In the genomic region with DNA sequence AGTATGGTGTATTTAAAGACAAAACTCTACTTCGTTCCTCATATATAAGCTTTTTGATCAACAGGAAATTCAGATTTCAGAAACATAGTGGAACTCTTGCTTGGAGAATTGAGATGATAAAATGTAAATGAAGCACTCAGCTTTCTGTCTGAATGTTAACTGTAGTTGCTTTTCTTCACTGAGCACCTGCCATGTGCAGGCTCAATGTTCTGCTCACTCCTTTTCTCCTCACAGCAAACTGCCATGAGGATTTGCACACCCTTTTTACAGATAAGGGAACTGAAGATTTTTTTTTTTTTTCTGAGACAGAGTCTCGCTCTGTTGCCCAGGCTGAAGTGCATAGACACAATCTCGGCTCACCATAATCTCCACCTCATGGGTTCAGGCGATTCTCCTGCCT, we compare ENCODE assay signal across 21 cellular contexts. TPM values are rescaled to one million over a fixed set of nuclear protein-coding genes. Genes with fewer than 3 reads are reported as not detected.
DNase-seq lines count a peak whose midpoint lies in the region; ATAC-seq and TF ChIP-seq lines count a peak whose summit lies in the region.
"Had no signal": no experiment of that assay in that cellular context is flagged by ENCODE, and none has a peak within 500 bp of the region (broad histone marks: within the 10 kb centered on the region; RNA-seq: fewer than 3 reads in every experiment).

No MANE protein-coding gene starts in this region.

- no peak overlapping the region for H3K4me3 Mint-ChIP-seq in activated T-cell treated with anti-CD3 and anti-CD28 coated beads, Interleukin-2, amount 50 U/mL, for 24 hours
- no peak overlapping the region for H3K4me3 Mint-ChIP-seq in activated T-cell treated with anti-CD3 and anti-CD28 coated beads, Interleukin-2, amount 50 U/mL, for 4 hours
- H3K4me3 Mint-ChIP-seq in Caco-2 (ENCODE audit: unreplicated experiment) = no peak overlapping the region
- H3K4me3 Mint-ChIP-seq: CD4-positive, alpha-beta T cell; HFFc6 had no signal

- no peak for TF ChIP-seq CTCF in OCI-LY1 (IDR thresholded peaks at IDR 0.05; ENCODE audit: low read length)
- TF ChIP-seq CTCF in SU-DHL-6 (IDR thresholded peaks at IDR 0.05; ENCODE audit: insufficient read depth, low read length, poor library complexity, severe bottlenecking) = no peak
- TF ChIP-seq CTCF in Caco-2 (IDR thresholded peaks at IDR 0.05; ENCODE audit: insufficient read depth in 1 of 2, low read depth in 1 of 2, low read length in 1 of 2, severe bottlenecking in 1 of 2, unreplicated experiment in 1 of 2) = no peak

- intact Hi-C loops in left colon (cut with DNase I, micrococcal nuclease) (no loop called here), Caco-2 (cut with micrococcal nuclease; ENCODE audit: unreplicated experiment) (no loop called here)

- no peaks in the 10 kb centered on the region; the same call in 1 of the 2 replicates for H3F3A ChIP-seq in OCI-LY1 (ENCODE audit: insufficient read depth, low read length)
- peaks cover 80% of the 10 kb centered on the region for H3F3A ChIP-seq in SU-DHL-6 (ENCODE audit: insufficient read depth)

- peaks cover 60% of the 10 kb centered on the region for H3K4me1 ChIP-seq in OCI-LY1 (ENCODE audit: insufficient read depth, low read length, severe bottlenecking)
- no peaks in the 10 kb centered on the region for H3K4me1 ChIP-seq in Caco-2
- H3K4me1 ChIP-seq: A549 had no signal

- H3K27me3 ChIP-seq in OCI-LY1 (ENCODE audit: insufficient read depth, low read length) (no peaks in the 10 kb centered on the region), SU-DHL-6 (ENCODE audit: low read length) (no peaks in the 10 kb centered on the region), Caco-2 (replicated peaks; ENCODE audit: control insufficient read depth, insufficient read depth, low read length) (no peaks in the 10 kb centered on the region)

- no peaks in the 10 kb centered on the region for H3K27me3 Mint-ChIP-seq in activated T-cell treated with anti-CD3 and anti-CD28 coated beads, Interleukin-2, amount 50 U/mL, for 24 hours
- no peaks in the 10 kb centered on the region for H3K27me3 Mint-ChIP-seq in activated T-cell treated with anti-CD3 and anti-CD28 coated beads, Interleukin-2, amount 50 U/mL, for 4 hours (ENCODE audit: low read depth)
- H3K27me3 Mint-ChIP-seq in Caco-2 (ENCODE audit: insufficient read depth, unreplicated experiment) = no peaks in the 10 kb centered on the region
- H3K27me3 Mint-ChIP-seq: CD4-positive, alpha-beta T cell had no signal

- peaks cover 3% of the 10 kb centered on the region; the same call in 1 of the 2 replicates for H3K9me3 ChIP-seq in OCI-LY1 (ENCODE audit: low read length)
- H3K9me3 ChIP-seq in SU-DHL-6 (ENCODE audit: insufficient read depth, low read length) = no peaks in the 10 kb centered on the region
- 0 out of 2 replicates have a peak, but pooled peaks cover 5% of the 10 kb centered on the region for H3K9me3 ChIP-seq in Caco-2
- H3K9me3 ChIP-seq: A549 had no signal

- H3K4me2 ChIP-seq in OCI-LY1 (ENCODE audit: low read length) = no peak overlapping the region
- peak overlapping the region; percentile 57 for H3K4me2 ChIP-seq in SU-DHL-6 (ENCODE audit: low read depth, low read length, poor library complexity, severe bottlenecking)
- H3K4me2 ChIP-seq: A549 had no signal

- no peaks in the 10 kb centered on the region for H3K4me1 Mint-ChIP-seq in activated T-cell treated with anti-CD3 and anti-CD28 coated beads, Interleukin-2, amount 50 U/mL, for 24 hours (ENCODE audit: low read depth)
- H3K4me1 Mint-ChIP-seq in activated T-cell treated with anti-CD3 and anti-CD28 coated beads, Interleukin-2, amount 50 U/mL, for 4 hours (ENCODE audit: low read depth) = no peaks in the 10 kb centered on the region
- no peaks in the 10 kb centered on the region for H3K4me1 Mint-ChIP-seq in Caco-2 (ENCODE audit: low read depth, unreplicated experiment)

- H3K9me3 Mint-ChIP-seq in activated T-cell treated with anti-CD3 and anti-CD28 coated beads, Interleukin-2, amount 50 U/mL, for 24 hours = no peaks in the 10 kb centered on the region
- H3K9me3 Mint-ChIP-seq in activated T-cell treated with anti-CD3 and anti-CD28 coated beads, Interleukin-2, amount 50 U/mL, for 4 hours = no peaks in the 10 kb centered on the region
- no peaks in the 10 kb centered on the region for H3K9me3 Mint-ChIP-seq in Caco-2 (ENCODE audit: unreplicated experiment)
- H3K9me3 Mint-ChIP-seq: CD4-positive, alpha-beta T cell; HFFc6 had no signal

- H3K79me2 ChIP-seq in OCI-LY1 (ENCODE audit: insufficient read depth, low read length) = no peaks in the 10 kb centered on the region
- H3K79me2 ChIP-seq in SU-DHL-6 (ENCODE audit: insufficient read depth, low read length) = no peaks in the 10 kb centered on the region

- H3K9me2 ChIP-seq in OCI-LY1 (ENCODE audit: low read depth, low read length) (no peaks in the 10 kb centered on the region), SU-DHL-6 (replicated peaks; ENCODE audit: insufficient read depth, low read length) (no peaks in the 10 kb centered on the region)

- no TSS peak for BruUV-seq in Caco-2 (replicated peaks; lab: Mats Ljungman, UMichigan)

- POLR2A ChIA-PET in Caco-2 (lab: Charles Lee) = no interaction called here

- H2AFZ ChIP-seq in OCI-LY1 (ENCODE audit: low read length) (no peak overlapping the region), SU-DHL-6 (ENCODE audit: low read depth, low read length, severe bottlenecking) (peak overlapping the region; percentile 25)

- H4K20me1 ChIP-seq in OCI-LY1 (ENCODE audit: insufficient read depth, low read length) (no peaks in the 10 kb centered on the region), SU-DHL-6 (ENCODE audit: low read depth, low read length) (no peaks in the 10 kb centered on the region)

- H3K27ac ChIP-seq in OCI-LY1 (ENCODE audit: low read depth, low read length, poor library complexity, severe bottlenecking) (peak overlapping the region; percentile 65), SU-DHL-6 (ENCODE audit: low read depth, low read length) (peak overlapping the region; percentile 98)
- H3K27ac ChIP-seq: 22Rv1, A549, C4-2B had no signal

- no peak for DNase-seq in activated T-cell treated with anti-CD3 and anti-CD28 coated beads, Interleukin-2, amount 50 U/mL, for 24 hours
- DNase-seq in activated T-cell treated with anti-CD3 and anti-CD28 coated beads, Interleukin-2, amount 50 U/mL, for 4 hours = no peak
- no peak for DNase-seq in anterior cingulate cortex (lab: John Stamatoyannopoulos, UW)
- DNase-seq in left colon = no peak
- no peak for DNase-seq in Caco-2
- DNase-seq: AML-193; CD4-positive, alpha-beta T cell; DMS153; DMS79; GF-D8; GOT3; H7; HFFc6 had no signal

- H3K36me3 Mint-ChIP-seq in activated T-cell treated with anti-CD3 and anti-CD28 coated beads, Interleukin-2, amount 50 U/mL, for 24 hours (ENCODE audit: low read depth) = no peaks in the 10 kb centered on the region
- peaks cover 4% of the 10 kb centered on the region for H3K36me3 Mint-ChIP-seq in activated T-cell treated with anti-CD3 and anti-CD28 coated beads, Interleukin-2, amount 50 U/mL, for 4 hours (ENCODE audit: insufficient read depth)
- H3K36me3 Mint-ChIP-seq in Caco-2 (ENCODE audit: insufficient read depth, unreplicated experiment) = no peaks in the 10 kb centered on the region

- no peak overlapping the region for H3K9ac ChIP-seq in OCI-LY1 (ENCODE audit: low read length)
- peak overlapping the region; percentile 31 for H3K9ac ChIP-seq in SU-DHL-6 (ENCODE audit: low read length)

- CTCF ChIA-PET in Caco-2 (lab: Charles Lee) = no interaction called here

- H3K4me3 ChIP-seq in OCI-LY1 (ENCODE audit: low read depth, low read length, poor library complexity, severe bottlenecking) (no peak overlapping the region), SU-DHL-6 (ENCODE audit: insufficient read depth, low read length, poor library complexity, severe bottlenecking) (no peak overlapping the region), Caco-2 (ENCODE audit: low read depth, low read length) (no peak overlapping the region)
- H3K4me3 ChIP-seq: A549, GM12878 had no signal

- ATAC-seq in activated T-cell treated with anti-CD3 and anti-CD28 coated beads, Interleukin-2, amount 50 U/mL, for 4 hours = no peak
- ATAC-seq in left colon (no peak), HG03280 (IDR thresholded peaks at IDR 0.05; ENCODE audit: unreplicated experiment) (no peak)
- ATAC-seq: A549, GM12878, HCT116 had no signal

- H3K36me3 ChIP-seq in OCI-LY1 (ENCODE audit: insufficient read depth, low read length) = no peaks in the 10 kb centered on the region
- H3K36me3 ChIP-seq in SU-DHL-6 (ENCODE audit: low read length) = no peaks in the 10 kb centered on the region
- no peaks in the 10 kb centered on the region for H3K36me3 ChIP-seq in Caco-2 (ENCODE audit: control insufficient read depth, insufficient read depth, low read length)

- H3K27ac Mint-ChIP-seq in activated T-cell treated with anti-CD3 and anti-CD28 coated beads, Interleukin-2, amount 50 U/mL, for 24 hours = peak overlapping the region; percentile 14
- no peak overlapping the region for H3K27ac Mint-ChIP-seq in Caco-2 (ENCODE audit: unreplicated experiment)
- H3K27ac Mint-ChIP-seq: CD4-positive, alpha-beta T cell; HFFc6 had no signal

RNA-seq across cellular contexts. Expression of a gene that starts 28.0 kb away (rescaled TPM):
- total RNA-seq in activated T-cell treated with anti-CD3 and anti-CD28 coated beads, Interleukin-2, amount 50 U/mL, for 4 hours = 10 to 100 TPM; 61.1 to 64.0 (median 62.7) TPM
- total RNA-seq in left colon = 10 to 100 TPM; 31.1 to 33.9 TPM
- total RNA-seq in Caco-2 (2022) = 10.4 and 11.4 TPM in 2 replicates
